15 cellular contexts compared by ENCODE assay signal in genomic region chr13:38702609-38703008, GRCh38. TPM values are rescaled to one million over a fixed set of nuclear protein-coding genes. Genes with fewer than 3 reads are reported as not detected.
A peak's percentile ranks its signal among the peaks of the same experiment; 100 is the strongest.
DNase-seq lines count a peak whose midpoint lies in the region; TF ChIP-seq lines count a peak whose summit lies in the region.
"Had no signal": no experiment of that assay in that cellular context is flagged by ENCODE, and none has a peak within 500 bp of the region (broad histone marks: within the 10 kb centered on the region; RNA-seq: fewer than 3 reads in every experiment).

No MANE protein-coding gene starts in this region.

- H3K4me3 Mint-ChIP-seq in mesothelial cell of epicardium: no peak overlapping the region
- H3K4me3 Mint-ChIP-seq: CD8-positive, alpha-beta memory T cell; IgD-negative memory B cell had no signal

- H3K27me3 Mint-ChIP-seq in mesothelial cell of epicardium (ENCODE audit: low read depth): no peaks in the 10 kb centered on the region
- H3K27me3 Mint-ChIP-seq: CD8-positive, alpha-beta memory T cell; IgD-negative memory B cell had no signal

- no peaks in the 10 kb centered on the region for H3K9me3 ChIP-seq in thyroid gland
- H3K9me3 ChIP-seq: BLaER1 had no signal

- H3K4me1 Mint-ChIP-seq in mesothelial cell of epicardium: peaks cover 84% of the 10 kb centered on the region
- H3K4me1 Mint-ChIP-seq: CD8-positive, alpha-beta memory T cell; IgD-negative memory B cell had no signal

- no peak for TF ChIP-seq POLR2A in thyroid gland (IDR thresholded peaks at IDR 0.05)

- TF ChIP-seq CTCF in mesothelial cell of epicardium (IDR thresholded peaks at IDR 0.05; ENCODE audit: unreplicated experiment) (no peak), thyroid gland (IDR thresholded peaks at IDR 0.05) (no peak)

- no peak overlapping the region for H3K4me3 ChIP-seq in thyroid gland (replicated peaks in 1 of 3)
- H3K4me3 ChIP-seq: BLaER1, GM12878, GM23248 had no signal

- no peaks in the 10 kb centered on the region for H3K9me3 Mint-ChIP-seq in mesothelial cell of epicardium
- H3K9me3 Mint-ChIP-seq: IgD-negative memory B cell had no signal

- H3K27me3 ChIP-seq in thyroid gland: no peaks in the 10 kb centered on the region
- H3K27me3 ChIP-seq: BLaER1 had no signal

- H3K4me1 ChIP-seq in thyroid gland: peaks cover 40 to 47% of the 10 kb centered on the region in 2 donors
- H3K4me1 ChIP-seq: BLaER1 had no signal

- DNase-seq in COR-L47 (lab: John Stamatoyannopoulos, UW) (peak; percentile 5), mesothelial cell of epicardium (ENCODE audit: low spot score in 2 of 2, unreplicated experiment in 2 of 2) (no peak), thyroid gland (peak in 1 of 2 donors; percentile 19), activated gamma-delta T cell treated with Interleukin-2 at 50 U/mL for 16 hours (no peak), 8988T (no peak)
- DNase-seq: AML-193; CD8-positive, alpha-beta memory T cell; DMS79; GM23248; H7 had no signal

- intact Hi-C loops in thyroid gland (cut with DNase I): no loop called here

- H3K27ac ChIP-seq in thyroid gland: peak overlapping the region in 2 of 3 donors; percentile 5 to 49
- H3K27ac ChIP-seq: BLaER1, GM23248 had no signal

- WGBS in thyroid gland, 2 donors: 59 to 71% methylated on average over 1 of the region's 1 CpG

- peak overlapping the region; percentile 90 for H3K27ac Mint-ChIP-seq in mesothelial cell of epicardium
- H3K27ac Mint-ChIP-seq: CD8-positive, alpha-beta memory T cell; IgD-negative memory B cell had no signal

- no peak for TF ChIP-seq EP300 in Ishikawa (IDR thresholded peaks at IDR 0.05; ENCODE audit: borderline replicate concordance)

- TF ChIP-seq RAD21 in Ishikawa (IDR thresholded peaks at IDR 0.05; ENCODE audit: low read depth): no peak

- peaks cover 2% of the 10 kb centered on the region for H3K36me3 Mint-ChIP-seq in mesothelial cell of epicardium
- H3K36me3 Mint-ChIP-seq: CD8-positive, alpha-beta memory T cell; IgD-negative memory B cell had no signal

- H3K36me3 ChIP-seq in thyroid gland: no peaks in the 10 kb centered on the region
- H3K36me3 ChIP-seq: BLaER1 had no signal

TF ChIP-seq in Ishikawa, 13 proteins besides CTCF, POLR2A, EP300 and RAD21:
- TF ChIP-seq CEBPB (IDR thresholded peaks at IDR 0.05): no peak
- TF ChIP-seq TEAD4 (IDR thresholded peaks at IDR 0.05): no peak
- TF ChIP-seq NFIC (IDR thresholded peaks at IDR 0.05): peak; percentile 35
- TF ChIP-seq, protein P1, sequence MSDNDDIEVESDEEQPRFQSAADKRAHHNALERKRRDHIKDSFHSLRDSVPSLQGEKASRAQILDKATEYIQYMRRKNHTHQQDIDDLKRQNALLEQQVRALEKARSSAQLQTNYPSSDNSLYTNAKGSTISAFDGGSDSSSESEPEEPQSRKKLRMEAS (IDR thresholded peaks at IDR 0.05): no peak
- no peak for TF ChIP-seq REST (IDR thresholded peaks at IDR 0.05; ENCODE audit: low read depth)
- TF ChIP-seq FOXM1 (IDR thresholded peaks at IDR 0.05; ENCODE audit: borderline replicate concordance, low read depth): no peak
- TF ChIP-seq CREB1 (IDR thresholded peaks at IDR 0.05; ENCODE audit: low read depth): no peak

RNA-seq across cellular contexts. Expression of gene FREM2, which starts 15.7 kb away (rescaled TPM):
- total RNA-seq in mesothelial cell of epicardium: 82.9 to 83.5 TPM (median 83.1 TPM) in 3 replicates
- 10 to 100 TPM; 32.0 to 54.6 (median 46.2) TPM for total RNA-seq in thyroid gland
- total RNA-seq: CD8-positive, alpha-beta memory T cell; G401; GM23248 had no signal
